ENCODE assay signal across 1 cellular context in genomic region chr6:118186676-118187567, GRCh38.
TF ChIP-seq lines count a peak whose summit lies in the region.

No MANE protein-coding gene starts in this region.

TF ChIP-seq in WTC11, 78 proteins besides CTCF, POLR2A, EP300 and RAD21 (continued from another document):
- no peak for TF ChIP-seq AFF4 (CRISPR knock-in tag; IDR thresholded peaks at IDR 0.05; ENCODE audit: borderline replicate concordance)
- no peak for TF ChIP-seq MXD4 (CRISPR knock-in tag; IDR thresholded peaks at IDR 0.05; ENCODE audit: borderline replicate concordance)
- TF ChIP-seq E2F1 (CRISPR knock-in tag; IDR thresholded peaks at IDR 0.05): no peak
- TF ChIP-seq NFYB (CRISPR knock-in tag; conservative IDR thresholded peaks at IDR 0.05; ENCODE audit: low read depth): no peak
- TF ChIP-seq ESRRA (CRISPR knock-in tag; IDR thresholded peaks at IDR 0.05; ENCODE audit: borderline replicate concordance): no peak
- TF ChIP-seq NFATC4 (CRISPR knock-in tag; IDR thresholded peaks at IDR 0.05): no peak
- no peak for TF ChIP-seq GRHL2 (CRISPR knock-in tag; IDR thresholded peaks at IDR 0.05; ENCODE audit: insufficient replicate concordance, severe bottlenecking)
